In the genomic region with DNA sequence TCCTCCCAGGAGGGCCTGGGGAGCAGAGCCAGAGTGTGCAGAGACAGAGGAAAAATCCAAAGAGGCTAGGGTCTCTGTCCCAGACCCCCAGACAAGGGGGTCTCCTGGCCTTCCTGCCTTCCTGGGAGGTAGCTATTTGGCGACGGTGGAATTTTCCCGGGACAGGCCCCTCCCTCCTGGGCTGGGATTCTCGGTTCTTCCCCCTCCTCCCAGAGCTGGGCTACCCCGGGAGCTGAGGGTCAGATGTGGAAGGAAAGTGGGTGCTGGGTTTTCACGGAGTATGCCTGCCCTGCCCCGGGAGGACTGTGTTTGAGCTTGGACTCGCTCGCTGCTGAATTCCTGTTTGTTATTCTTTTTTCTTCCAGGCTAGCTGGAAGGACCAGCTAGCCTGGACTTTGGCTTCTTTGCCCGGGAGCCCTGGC, we compare ENCODE assay signal across 8 cellular contexts. TPM values are rescaled to one million over a fixed set of nuclear protein-coding genes. Genes with fewer than 3 reads are reported as not detected.
A peak's percentile ranks its signal among the peaks of the same experiment; 100 is the strongest.
DNase-seq lines count a peak whose midpoint lies in the region; ATAC-seq and TF ChIP-seq lines count a peak whose summit lies in the region.

No MANE protein-coding gene starts in this region.

- H3K4me1 ChIP-seq in SJSA1 (replicated peaks) (peaks cover 31% of the 10 kb centered on the region), mucosa of rectum (ENCODE audit: control insufficient read depth in 2 of 2, insufficient read depth in 2 of 2, low read length in 2 of 2) (peaks cover 27 to 35% of the 10 kb centered on the region in 2 donors), aorta (ENCODE audit: control insufficient read depth in 1 of 2, insufficient read depth in 2 of 2, low read length in 2 of 2) (no peaks in the 10 kb centered on the region)

- no peak for TF ChIP-seq CTCF in BJ (IDR thresholded peaks at IDR 0.05; ENCODE audit: insufficient read depth, low read depth, low read length)

- no peak for DNase-seq in BJ (ENCODE audit: low read depth)
- DNase-seq in SJSA1 (ENCODE audit: low read depth in 1 of 2, low spot score in 2 of 2): peak; percentile 55 to 65
- peak; percentile 59 for DNase-seq in epidermal melanocyte (ENCODE audit: insufficient read length, low spot score)
- DNase-seq in aorta: peak in 1 of 2 donors; percentile 71
- DNase-seq in stimulated activated naive CD4-positive, alpha-beta T cell (lab: John Stamatoyannopoulos, UW): no peak
- no peak for DNase-seq in GOT3 (lab: John Stamatoyannopoulos, UW)

- no peaks in the 10 kb centered on the region for H3K9me3 ChIP-seq in SJSA1 (replicated peaks)
- no peaks in the 10 kb centered on the region for H3K9me3 ChIP-seq in mucosa of rectum (ENCODE audit: control insufficient read depth in 2 of 2, low read length in 2 of 2)
- no peaks in the 10 kb centered on the region for H3K9me3 ChIP-seq in aorta (ENCODE audit: control insufficient read depth, low read length)

- peak overlapping the region; percentile 83 for H3K4me3 ChIP-seq in BJ (ENCODE audit: low read depth, low read length)
- peak overlapping the region; percentile 51 for H3K4me3 ChIP-seq in SJSA1
- peak overlapping the region; percentile 82 to 94 for H3K4me3 ChIP-seq in mucosa of rectum (ENCODE audit: low read length in 2 of 2)
- peak overlapping the region; percentile 23 to 53 for H3K4me3 ChIP-seq in aorta (ENCODE audit: low read length in 2 of 2)

- 0% methylated on average over 9 to 10 of the region's 10 CpGs for WGBS in aorta, 2 donors

- POLR2A ChIA-PET in BJ (lab: Charles Lee): interaction anchor here (0.8 kb wide), 1 partner anchor 72 kb away, joined by 6 read pairs; a partner anchor contains a TSS

- CTCF ChIA-PET in BJ (lab: Yijun Ruan, JAX): interaction anchor here (0.9 to 13.3 kb wide), 7 partner anchors 18 to 153 kb away, joined by 3 to 153 read pairs (median 4); a partner anchor contains a TSS

- H3K36me3 ChIP-seq in BJ (ENCODE audit: control insufficient read depth, insufficient read depth, low read length): peaks cover 1% of the 10 kb centered on the region; the same call in 1 of the 2 replicates
- peaks cover 3% of the 10 kb centered on the region; the same call in 1 of the 2 replicates for H3K36me3 ChIP-seq in SJSA1
- no peaks in the 10 kb centered on the region for H3K36me3 ChIP-seq in mucosa of rectum (ENCODE audit: control insufficient read depth in 2 of 2, insufficient read depth in 2 of 2, low read length in 2 of 2)
- H3K36me3 ChIP-seq in aorta (ENCODE audit: control insufficient read depth in 1 of 2, insufficient read depth in 2 of 2, low read length in 1 of 2): no peaks in the 10 kb centered on the region

- peak overlapping the region; percentile 86 to 89 for H3K9ac ChIP-seq in mucosa of rectum (ENCODE audit: low read depth in 1 of 2, low read length in 2 of 2)

- ATAC-seq in GM21723 (IDR thresholded peaks at IDR 0.05; ENCODE audit: unreplicated experiment) (peak; percentile 4), aorta (ENCODE audit: low FRiP score) (peak; percentile 53)

- H3K27me3 ChIP-seq in BJ (ENCODE audit: control insufficient read depth, insufficient read depth, low read length) (no peaks in the 10 kb centered on the region), SJSA1 (replicated peaks) (no peaks in the 10 kb centered on the region), mucosa of rectum (ENCODE audit: control insufficient read depth in 2 of 2, insufficient read depth in 2 of 2, low read length in 2 of 2) (no peaks in the 10 kb centered on the region), aorta (ENCODE audit: control insufficient read depth in 1 of 2, insufficient read depth in 2 of 2, low read length in 1 of 2) (no peaks in the 10 kb centered on the region)

- peak overlapping the region; percentile 62 for H3K27ac ChIP-seq in SJSA1
- H3K27ac ChIP-seq in mucosa of rectum (ENCODE audit: low read depth in 2 of 2, low read length in 2 of 2): peak overlapping the region; percentile 80 to 85
- peak overlapping the region in 1 of 2 donors; percentile 68 for H3K27ac ChIP-seq in aorta (ENCODE audit: low read depth in 1 of 2, low read length in 2 of 2)

- intact Hi-C loops in aorta (cut with DNase I): loop anchor here (2.0 kb wide), 1 partner anchor 72 kb away; a partner anchor contains a TSS

RNA-seq across cellular contexts. Expression of a gene that starts 0.8 kb away (rescaled TPM):
- polyA plus RNA-seq in BJ (2011; rRNA removed): 43.1 and 86.9 TPM in 2 replicates
- polyA minus RNA-seq in BJ (2011; rRNA and poly(A)+ RNA removed): 65.6 and 102 TPM in 2 replicates
- total RNA-seq in SJSA1 (2014; rRNA removed; shearing (Covaris generic)): 47.6 and 49.2 TPM in 2 replicates
- 10 to 100 TPM; 59.7 to 77.1 TPM for total RNA-seq in aorta
- 10 to 100 TPM; 19.8 to 85.9 TPM for polyA plus RNA-seq in aorta

RNA-seq across cellular contexts. Expression of a gene that starts 1.0 kb away (rescaled TPM):
- polyA plus RNA-seq in BJ (2011; rRNA removed): 0.09 and 0.15 TPM in 2 replicates
- polyA minus RNA-seq in BJ (2011; rRNA and poly(A)+ RNA removed): not detected in 2 replicates
- total RNA-seq in SJSA1 (2014; rRNA removed; shearing (Covaris generic)): 0.16 TPM in 1 of 2 replicates, not detected in the other
- total RNA-seq in aorta: not detected
- not detected for polyA plus RNA-seq in aorta

RNA-seq across cellular contexts. Expression of a gene that starts 35.5 kb away (rescaled TPM):
- polyA plus RNA-seq in BJ (2011; rRNA removed): 28.4 and 28.5 TPM in 2 replicates
- polyA minus RNA-seq in BJ (2011; rRNA and poly(A)+ RNA removed): 13.6 and 14.1 TPM in 2 replicates
- 18.8 and 26.7 TPM in 2 replicates for total RNA-seq in SJSA1 (2014; rRNA removed; shearing (Covaris generic))
- 10 to 100 TPM; 15.0 to 29.8 TPM for total RNA-seq in aorta
- 10 to 100 TPM; 33.8 to 53.1 TPM for polyA plus RNA-seq in aorta

RNA-seq across cellular contexts. Expression of a gene that starts 47.5 kb away (rescaled TPM):
- polyA plus RNA-seq in BJ (2011; rRNA removed): 49.0 and 62.3 TPM in 2 replicates
- 16.3 and 26.2 TPM in 2 replicates for polyA minus RNA-seq in BJ (2011; rRNA and poly(A)+ RNA removed)
- total RNA-seq in SJSA1 (2014; rRNA removed; shearing (Covaris generic)): 4.1 and 19.3 TPM in 2 replicates
- 100 to 1,000 TPM in 1 of 2 donors, 10 to 100 TPM in 1; 48.3 to 136 TPM for total RNA-seq in aorta
- polyA plus RNA-seq in aorta: 100 to 1,000 TPM in 1 of 2 donors, 10 to 100 TPM in 1; 17.5 to 279 TPM

Comparison
In these comparisons a context has a peak if more than half of its experiments do, and no peak if none do; other contexts are left out.
1. DNase-seq: peak in SJSA1 (2 of 2) and epidermal melanocyte (single experiment); none in BJ (single experiment), stimulated activated naive CD4-positive, alpha-beta T cell (0 of 6) and GOT3 (single experiment).
2. H3K4me3 ChIP-seq: peak in every context shown above with its lines; median percentile 88 in mucosa of rectum; 83 in BJ; 51 in SJSA1; 38 in aorta.